15 cellular contexts compared by ENCODE assay signal in genomic region chr1:14570514-14570913, GRCh38. TPM values are rescaled to one million over a fixed set of nuclear protein-coding genes. Genes with fewer than 3 reads are reported as not detected.
DNase-seq lines count a peak whose midpoint lies in the region; ATAC-seq and TF ChIP-seq lines count a peak whose summit lies in the region.
"Had no signal": no experiment of that assay in that cellular context is flagged by ENCODE, and none has a peak within 500 bp of the region (broad histone marks: within the 10 kb centered on the region; RNA-seq: fewer than 3 reads in every experiment).

No MANE protein-coding gene starts in this region.

- TF ChIP-seq CTCF in epithelial cell of esophagus (IDR thresholded peaks at IDR 0.05; ENCODE audit: insufficient read depth, low read depth, low read length, missing control alignments) (no peak), foreskin keratinocyte (conservative IDR thresholded peaks at IDR 0.05) (no peak)

- H3K4me3 ChIP-seq in epithelial cell of esophagus (ENCODE audit: low read length): no peak overlapping the region

- ATAC-seq in foreskin keratinocyte (no peak), HG03175 (IDR thresholded peaks at IDR 0.05; ENCODE audit: unreplicated experiment) (no peak), HG03280 (IDR thresholded peaks at IDR 0.05; ENCODE audit: unreplicated experiment) (no peak)
- ATAC-seq: HCT116 had no signal

- in situ Hi-C loops in KBM-7 (cut with MboI; ENCODE audit: low pct_unique_long_range_greater_than_20kb, low sequenced_read_pairs): loop anchor here (25.0 kb wide), 2 partner anchors 242 to 467 kb away; no protein-coding TSS in a partner anchor

- H3K27me3 ChIP-seq in foreskin keratinocyte: no peaks in the 10 kb centered on the region

- DNase-seq in GM04503 (ENCODE audit: low read depth): peak; percentile 11
- DNase-seq in NCI-H526 (lab: John Stamatoyannopoulos, UW): peak; percentile 41 to 42
- peak; percentile 3 for DNase-seq in epithelial cell of esophagus (ENCODE audit: low read depth)
- DNase-seq in foreskin keratinocyte: peak; percentile 17 to 37
- no peak for DNase-seq in KBM-7
- DNase-seq: CD4-positive, CD25-positive, alpha-beta regulatory T cell; DMS53; MM.1S; NCI-H187; NCI-H345; NCI-H69; NK-92 treated with Interleukin-12 subunit alpha and Interleukin-12 subunit beta, amount 100 ng/mL, for 24 hours had no signal

- H3K27ac ChIP-seq in foreskin keratinocyte: no peak overlapping the region

- no peaks in the 10 kb centered on the region for H3K4me1 ChIP-seq in foreskin keratinocyte

RNA-seq across cellular contexts. Expression of gene KAZN, which starts 28.0 kb away (rescaled TPM):
- 7.4 and 8.7 TPM in 2 replicates for total RNA-seq in foreskin keratinocyte
- polyA plus RNA-seq in foreskin keratinocyte: 6.0 and 7.2 TPM in 2 replicates
- total RNA-seq: CD4-positive, CD25-positive, alpha-beta regulatory T cell had no signal
- polyA plus RNA-seq: CD4-positive, CD25-positive, alpha-beta regulatory T cell had no signal
